Comparison of ENCODE assay signal across 16 cellular contexts in the genomic region with DNA sequence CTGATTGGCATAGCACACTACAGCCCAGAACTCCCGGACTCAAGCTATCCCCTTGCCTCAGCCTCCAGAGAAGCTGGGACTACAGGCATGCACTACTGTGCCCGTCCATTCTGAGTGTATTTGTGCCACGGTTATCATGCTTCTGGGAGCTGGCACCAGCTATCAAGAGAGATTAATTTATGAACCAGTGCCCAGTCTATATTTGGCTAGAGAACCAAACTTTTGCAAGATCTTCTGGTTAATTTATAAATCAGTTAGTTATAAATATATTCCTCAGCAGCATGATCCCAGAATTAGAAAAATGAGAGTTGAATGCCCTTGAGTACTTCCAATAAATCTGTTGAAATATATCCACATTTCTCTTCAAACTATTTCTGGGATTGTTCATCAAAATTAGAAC.
A peak's percentile ranks its signal among the peaks of the same experiment; 100 is the strongest.
DNase-seq lines count a peak whose midpoint lies in the region; ATAC-seq and TF ChIP-seq lines count a peak whose summit lies in the region.
"Had no signal": no experiment of that assay in that cellular context is flagged by ENCODE, and none has a peak within 500 bp of the region (broad histone marks: within the 10 kb centered on the region; RNA-seq: fewer than 3 reads in every experiment).

No MANE protein-coding gene starts in this region.

- no peak for TF ChIP-seq CTCF in right lobe of liver (IDR thresholded peaks at IDR 0.05)

- H3K4me1 ChIP-seq in right lobe of liver: peaks cover 0 to 72% (median 25%) of the 10 kb centered on the region in 4 donors

- no peaks in the 10 kb centered on the region for H3K36me3 ChIP-seq in right lobe of liver

- 37% methylated on average over 2 of the region's 3 CpGs for WGBS in right lobe of liver (ENCODE audit: insufficient coverage, low coverage, low lambda C conversion rate, missing lambda C conversion rate)

- H3K27me3 ChIP-seq in right lobe of liver: no peaks in the 10 kb centered on the region

- no peak overlapping the region for H3K4me3 ChIP-seq in right lobe of liver
- H3K4me3 ChIP-seq: GM23248 had no signal

- intact Hi-C loops in right lobe of liver (cut with DNase I): no loop called here

- TF ChIP-seq POLR2A in right lobe of liver (IDR thresholded peaks at IDR 0.05): no peak

- ATAC-seq in right lobe of liver (peak; percentile 59 to 89 (median 79)), HG03025 (IDR thresholded peaks at IDR 0.05; ENCODE audit: low FRiP score, unreplicated experiment) (no peak), GM19035 (IDR thresholded peaks at IDR 0.05; ENCODE audit: unreplicated experiment) (no peak)
- ATAC-seq: HCT116 had no signal

- peak overlapping the region; percentile 41 to 81 (median 65) for H3K27ac ChIP-seq in right lobe of liver
- H3K27ac ChIP-seq: GM23248 had no signal

- DNase-seq in NCI-H446 (lab: John Stamatoyannopoulos, UW) (peak; percentile 37 to 40), NCI-H446 treated with DMSO at 0.1 percent for 48 hours (lab: John Stamatoyannopoulos, UW) (peak; percentile 47), right lobe of liver (peak in 1 of 3 donors; percentile 69), GM19240 (ENCODE audit: insufficient read length, low spot score) (no peak)
- DNase-seq: C1 segment of cervical spinal cord; Calu3; CD4-positive, alpha-beta memory T cell; COR-L47; DMS53; DMS79 treated with DMSO at 0.1 percent for 48 hours; GF-D8; GM23248; H9 had no signal

- H3K9me3 ChIP-seq in right lobe of liver: no peaks in the 10 kb centered on the region

Comparison
In these comparisons a context has a peak if more than half of its experiments do, and no peak if none do; other contexts are left out.
1. ATAC-seq: peak in right lobe of liver (4 of 4); none in HG03025 (single experiment) and GM19035 (single experiment).